ENCODE assay signal across 7 cellular contexts in genomic region chr19:12921083-12921482, GRCh38. TPM values are rescaled to one million over a fixed set of nuclear protein-coding genes. Genes with fewer than 3 reads are reported as not detected.
A peak's percentile ranks its signal among the peaks of the same experiment; 100 is the strongest.
DNase-seq lines count a peak whose midpoint lies in the region; ATAC-seq lines count a peak whose summit lies in the region.
"Not testable (repeated sequence)": the region's sequence is repeated elsewhere in the genome, so short reads cannot be mapped to it uniquely, and the experiment has no call there.

No MANE protein-coding gene starts in this region.

- H3K36me3 Mint-ChIP-seq in CD4-positive, alpha-beta memory T cell = peaks cover 16 to 35% of the 10 kb centered on the region in 2 donors
- not testable (repeated sequence) for H3K36me3 Mint-ChIP-seq in T-helper 17 cell (ENCODE audit: low read depth)
- peaks cover 36% of the 10 kb centered on the region for H3K36me3 Mint-ChIP-seq in activated CD4-positive, alpha-beta memory T cell treated with anti-CD3 and anti-CD28 coated beads, Interleukin-2, amount 10 ng/mL, durations not matched to agents 7 days and 5 days (ENCODE audit: low read depth)
- peaks cover 0 to 41% of the 10 kb centered on the region in 2 donors for H3K36me3 Mint-ChIP-seq in activated naive CD4-positive, alpha-beta T cell treated with anti-CD3 and anti-CD28 coated beads, Interleukin-2, amount 50 U/mL, for 72 hours

- CTCF ChIA-PET in CD4-positive, alpha-beta memory T cell (lab: Charles Lee; ENCODE audit: partially characterized antibody) = interaction anchor here (2.0 kb wide), 1 partner anchor 36 kb away, joined by 9 read pairs; no protein-coding TSS in a partner anchor
- CTCF ChIA-PET in activated CD4-positive, alpha-beta memory T cell treated with anti-CD3 and anti-CD28 coated beads, Interleukin-2, amount 10 ng/mL, durations not matched to agents 7 days and 5 days (lab: Charles Lee) = interaction anchor here (1.4 kb wide), 1 partner anchor 44 kb away, joined by 4 read pairs; no protein-coding TSS in a partner anchor

- not testable (repeated sequence) for H3K9ac ChIP-seq in trophoblast cell (ENCODE audit: low read length)

- not testable (repeated sequence) for H4K8ac ChIP-seq in trophoblast cell (ENCODE audit: low read depth, low read length)

- H3K27me3 ChIP-seq in CD4-positive, alpha-beta memory T cell (ENCODE audit: insufficient read depth, low read length); trophoblast cell (ENCODE audit: insufficient read depth, low read length): not testable (repeated sequence)

- not testable (repeated sequence) for H3K4me2 ChIP-seq in trophoblast cell (ENCODE audit: low read length)

- not testable (repeated sequence) for DNase-seq in CD4-positive, alpha-beta memory T cell; T-helper 17 cell; activated CD4-positive, alpha-beta memory T cell treated with anti-CD3 and anti-CD28 coated beads, Interleukin-2, amount 10 ng/mL, durations not matched to agents 7 days and 5 days; activated naive CD4-positive, alpha-beta T cell treated with anti-CD3 and anti-CD28 coated beads, Interleukin-2, amount 50 U/mL, for 72 hours (ENCODE audit: low spot score in 2 of 2); left colon; trophoblast cell

- not testable (repeated sequence) for H3K9me3 ChIP-seq in CD4-positive, alpha-beta memory T cell (ENCODE audit: control insufficient read depth in 1 of 2, low read length in 2 of 2); KOPT-K1 (ENCODE audit: insufficient read depth, low read length, poor library complexity, severe bottlenecking); T-helper 17 cell (ENCODE audit: control insufficient read depth, low read length, poor library complexity, severe bottlenecking); trophoblast cell (ENCODE audit: insufficient read depth, low read depth, low read length)

- peak overlapping the region in 1 of 8 donors; percentile 34 for H3K4me3 Mint-ChIP-seq in CD4-positive, alpha-beta memory T cell
- H3K4me3 Mint-ChIP-seq in T-helper 17 cell; activated CD4-positive, alpha-beta memory T cell treated with anti-CD3 and anti-CD28 coated beads, Interleukin-2, amount 10 ng/mL, durations not matched to agents 7 days and 5 days: not testable (repeated sequence)

- not testable (repeated sequence) for H2BK120ac ChIP-seq in trophoblast cell (ENCODE audit: insufficient read depth, low read length, poor library complexity)

- H3K4me1 Mint-ChIP-seq in CD4-positive, alpha-beta memory T cell = peaks cover 4 to 18% (median 10%) of the 10 kb centered on the region in 4 donors
- peaks cover 14% of the 10 kb centered on the region for H3K4me1 Mint-ChIP-seq in T-helper 17 cell
- H3K4me1 Mint-ChIP-seq in activated CD4-positive, alpha-beta memory T cell treated with anti-CD3 and anti-CD28 coated beads, Interleukin-2, amount 10 ng/mL, durations not matched to agents 7 days and 5 days = peaks cover 24% of the 10 kb centered on the region

- not testable (repeated sequence) for H2AFZ ChIP-seq in trophoblast cell (ENCODE audit: insufficient read depth, low read length, poor library complexity)

- peaks cover 26% of the 10 kb centered on the region for H3K36me3 ChIP-seq in CD4-positive, alpha-beta memory T cell (ENCODE audit: insufficient read depth, low read length)
- H3K36me3 ChIP-seq in KOPT-K1 (ENCODE audit: insufficient read depth, low read length) (peaks cover 42% of the 10 kb centered on the region), trophoblast cell (ENCODE audit: control insufficient read depth in 1 of 2, insufficient read depth in 2 of 2, low read length in 2 of 2) (peaks cover 32 to 33% of the 10 kb centered on the region in 2 experiments)

- peak overlapping the region in 5 of 7 donors; percentile 20 to 93 (median 80) for H3K27ac Mint-ChIP-seq in CD4-positive, alpha-beta memory T cell
- H3K27ac Mint-ChIP-seq in T-helper 17 cell = peak overlapping the region; percentile 90
- peak overlapping the region; percentile 30 for H3K27ac Mint-ChIP-seq in activated CD4-positive, alpha-beta memory T cell treated with anti-CD3 and anti-CD28 coated beads, Interleukin-2, amount 10 ng/mL, durations not matched to agents 7 days and 5 days
- peak overlapping the region; percentile 44 to 92 for H3K27ac Mint-ChIP-seq in activated naive CD4-positive, alpha-beta T cell treated with anti-CD3 and anti-CD28 coated beads, Interleukin-2, amount 50 U/mL, for 72 hours

- H4K12ac ChIP-seq in trophoblast cell (ENCODE audit: low read depth, low read length) = not testable (repeated sequence)

- WGBS in trophoblast cell (ENCODE audit: extremely low coverage, insufficient coverage, insufficient read length) = no CpG with 5 or more reads among the region's 3 CpGs

- intact Hi-C loops in CD4-positive, alpha-beta memory T cell (cut with micrococcal nuclease); left colon (cut with DNase I, micrococcal nuclease): not testable (repeated sequence)

- not testable (repeated sequence) for H2BK12ac ChIP-seq in trophoblast cell (ENCODE audit: low read length)

- H3K79me2 ChIP-seq in trophoblast cell (ENCODE audit: control insufficient read depth, insufficient read depth, low read length, poor library complexity) = not testable (repeated sequence)

- not testable (repeated sequence) for H3K9me3 Mint-ChIP-seq in CD4-positive, alpha-beta memory T cell; activated CD4-positive, alpha-beta memory T cell treated with anti-CD3 and anti-CD28 coated beads, Interleukin-2, amount 10 ng/mL, durations not matched to agents 7 days and 5 days; activated naive CD4-positive, alpha-beta T cell treated with anti-CD3 and anti-CD28 coated beads, Interleukin-2, amount 50 U/mL, for 72 hours

- not testable (repeated sequence) for ATAC-seq in T-helper 17 cell; activated naive CD4-positive, alpha-beta T cell treated with anti-CD3 and anti-CD28 coated beads, Interleukin-2, amount 50 U/mL, for 72 hours
- peak; percentile 1 for ATAC-seq in left colon

- H3K4me1 ChIP-seq in CD4-positive, alpha-beta memory T cell (ENCODE audit: insufficient read depth, low read length) = peaks cover 10% of the 10 kb centered on the region
- not testable (repeated sequence) for H3K4me1 ChIP-seq in trophoblast cell (ENCODE audit: control insufficient read depth in 1 of 2, insufficient read depth in 2 of 2, low read length in 2 of 2)

- not testable (repeated sequence) for H3K14ac ChIP-seq in trophoblast cell (ENCODE audit: low read length)

- not testable (repeated sequence) for H3K79me1 ChIP-seq in trophoblast cell (ENCODE audit: low read length)

- H3K18ac ChIP-seq in trophoblast cell (ENCODE audit: low read length) = not testable (repeated sequence)

- H3K4me3 ChIP-seq in CD4-positive, alpha-beta memory T cell (ENCODE audit: low read length in 2 of 2); trophoblast cell (ENCODE audit: low read depth, low read length): not testable (repeated sequence)

- not testable (repeated sequence) for H4K91ac ChIP-seq in trophoblast cell (ENCODE audit: low read depth, low read length)

- H2AK5ac ChIP-seq in trophoblast cell (ENCODE audit: low read length) = not testable (repeated sequence)

- not testable (repeated sequence) for H3K27me3 Mint-ChIP-seq in CD4-positive, alpha-beta memory T cell; T-helper 17 cell; activated CD4-positive, alpha-beta memory T cell treated with anti-CD3 and anti-CD28 coated beads, Interleukin-2, amount 10 ng/mL, durations not matched to agents 7 days and 5 days

- not testable (repeated sequence) for H3K27ac ChIP-seq in CD4-positive, alpha-beta memory T cell (ENCODE audit: low read depth, low read length)
- H3K27ac ChIP-seq in KOPT-K1 (ENCODE audit: low read depth, low read length, poor library complexity, severe bottlenecking) = peak overlapping the region; percentile 21
- H3K27ac ChIP-seq in trophoblast cell (ENCODE audit: low read depth, low read length) = peak overlapping the region; percentile 32

- POLR2A ChIA-PET in CD4-positive, alpha-beta memory T cell (lab: Charles Lee; ENCODE audit: partially characterized antibody) = interaction anchor here (0.6 to 3.4 kb wide), 4 partner anchors 12 to 224 kb away, joined by 3 to 23 read pairs (median 3); partner anchors contain the start of gene FARSA
- POLR2A ChIA-PET in activated CD4-positive, alpha-beta memory T cell treated with anti-CD3 and anti-CD28 coated beads, Interleukin-2, amount 10 ng/mL, durations not matched to agents 7 days and 5 days (lab: Charles Lee) = interaction anchor here (1.6 to 2.8 kb wide), 4 partner anchors 12 to 36 kb away, joined by 3 to 15 read pairs (median 10); partner anchors contain the start of genes FARSA and GCDH

- not testable (repeated sequence) for H3K23ac ChIP-seq in trophoblast cell (ENCODE audit: low read length)

- H2BK5ac ChIP-seq in trophoblast cell (ENCODE audit: low read depth, low read length, poor library complexity) = not testable (repeated sequence)

- not testable (repeated sequence) for H3K4ac ChIP-seq in trophoblast cell (ENCODE audit: low read depth, low read length)

RNA-seq across cellular contexts. Expression of gene SYCE2, which starts 2.0 kb away (rescaled TPM):
- under 1 TPM in 1 of 2 experiments, not detected in 1; 0.79 TPM for total RNA-seq in CD4-positive, alpha-beta memory T cell
- not detected for polyA plus RNA-seq in CD4-positive, alpha-beta memory T cell
- under 1 TPM; 0.52 to 0.86 TPM for total RNA-seq in T-helper 17 cell
- total RNA-seq in activated CD4-positive, alpha-beta memory T cell treated with anti-CD3 and anti-CD28 coated beads, Interleukin-2, amount 10 ng/mL, durations not matched to agents 7 days and 5 days = 1 to 10 TPM; 3.9 to 4.9 TPM
- total RNA-seq in activated naive CD4-positive, alpha-beta T cell treated with anti-CD3 and anti-CD28 coated beads, Interleukin-2, amount 50 U/mL, for 72 hours = 1 to 10 TPM; 2.2 to 4.8 TPM
- not detected for total RNA-seq in left colon
- 0.58 and 0.97 TPM in 2 replicates for polyA plus RNA-seq in trophoblast cell (2013)

RNA-seq across cellular contexts. Expression of gene FARSA, which starts 12.4 kb away (rescaled TPM):
- 10 to 100 TPM; 53.8 to 59.1 TPM for total RNA-seq in CD4-positive, alpha-beta memory T cell
- polyA plus RNA-seq in CD4-positive, alpha-beta memory T cell = 10 to 100 TPM; 63.2 to 68.1 TPM
- 10 to 100 TPM; 23.2 to 28.3 TPM for total RNA-seq in T-helper 17 cell
- total RNA-seq in activated CD4-positive, alpha-beta memory T cell treated with anti-CD3 and anti-CD28 coated beads, Interleukin-2, amount 10 ng/mL, durations not matched to agents 7 days and 5 days = 10 to 100 TPM; 72.4 to 74.9 TPM
- total RNA-seq in activated naive CD4-positive, alpha-beta T cell treated with anti-CD3 and anti-CD28 coated beads, Interleukin-2, amount 50 U/mL, for 72 hours = 100 to 1,000 TPM in 1 of 2 donors, 10 to 100 TPM in 1; 89.2 to 116 TPM
- 10 to 100 TPM; 42.4 to 61.2 TPM for total RNA-seq in left colon
- 47.3 and 49.0 TPM in 2 replicates for polyA plus RNA-seq in trophoblast cell (2013)

RNA-seq across cellular contexts. Expression of gene CALR, which starts 17.3 kb away (rescaled TPM):
- 100 to 1,000 TPM; 484 to 499 TPM for total RNA-seq in CD4-positive, alpha-beta memory T cell
- polyA plus RNA-seq in CD4-positive, alpha-beta memory T cell = 100 to 1,000 TPM in 1 of 2 donors, 10 to 100 TPM in 1; 87.5 to 151 TPM
- total RNA-seq in T-helper 17 cell (100 to 1,000 TPM; 418 to 472 TPM), left colon (100 to 1,000 TPM; 550 to 739 TPM)
- 100 to 1,000 TPM; 640 to 660 TPM for total RNA-seq in activated CD4-positive, alpha-beta memory T cell treated with anti-CD3 and anti-CD28 coated beads, Interleukin-2, amount 10 ng/mL, durations not matched to agents 7 days and 5 days
- total RNA-seq in activated naive CD4-positive, alpha-beta T cell treated with anti-CD3 and anti-CD28 coated beads, Interleukin-2, amount 50 U/mL, for 72 hours = 100 to 1,000 TPM; 505 to 624 TPM
- polyA plus RNA-seq in trophoblast cell (2013) = 2,017 and 2,072 TPM in 2 replicates

RNA-seq across cellular contexts. Expression of gene RAD23A, which starts 24.6 kb away (rescaled TPM):
- 10 to 100 TPM; 88.6 to 98.4 TPM for total RNA-seq in CD4-positive, alpha-beta memory T cell
- polyA plus RNA-seq in CD4-positive, alpha-beta memory T cell = 100 to 1,000 TPM in 1 of 2 donors, 10 to 100 TPM in 1; 77.0 to 105 TPM
- 10 to 100 TPM; 74.1 to 82.1 TPM for total RNA-seq in T-helper 17 cell
- total RNA-seq in activated CD4-positive, alpha-beta memory T cell treated with anti-CD3 and anti-CD28 coated beads, Interleukin-2, amount 10 ng/mL, durations not matched to agents 7 days and 5 days = 100 to 1,000 TPM; 119 to 123 TPM
- total RNA-seq in activated naive CD4-positive, alpha-beta T cell treated with anti-CD3 and anti-CD28 coated beads, Interleukin-2, amount 50 U/mL, for 72 hours = 100 to 1,000 TPM; 146 to 207 TPM
- 10 to 100 TPM; 70.9 to 80.3 TPM for total RNA-seq in left colon
- polyA plus RNA-seq in trophoblast cell (2013) = 91.0 and 92.1 TPM in 2 replicates

RNA-seq across cellular contexts. Expression of gene GCDH, which starts 30.1 kb away (rescaled TPM):
- total RNA-seq in CD4-positive, alpha-beta memory T cell = 10 to 100 TPM; 63.9 to 66.1 TPM
- polyA plus RNA-seq in CD4-positive, alpha-beta memory T cell = 10 to 100 TPM; 16.5 to 27.4 TPM
- 10 to 100 TPM; 34.0 to 36.2 TPM for total RNA-seq in T-helper 17 cell
- total RNA-seq in activated CD4-positive, alpha-beta memory T cell treated with anti-CD3 and anti-CD28 coated beads, Interleukin-2, amount 10 ng/mL, durations not matched to agents 7 days and 5 days = 10 to 100 TPM; 23.3 to 25.1 TPM
- total RNA-seq in activated naive CD4-positive, alpha-beta T cell treated with anti-CD3 and anti-CD28 coated beads, Interleukin-2, amount 50 U/mL, for 72 hours = 10 to 100 TPM; 41.8 to 48.9 TPM
- 10 to 100 TPM; 20.8 to 22.8 TPM for total RNA-seq in left colon
- 11.2 and 11.7 TPM in 2 replicates for polyA plus RNA-seq in trophoblast cell (2013)

Comparison
In these comparisons a context has a peak if more than half of its experiments do, and no peak if none do; other contexts are left out.
1. H3K27ac Mint-ChIP-seq: peak in every context shown above with its lines; median percentile 90 in T-helper 17 cell; 80 in CD4-positive, alpha-beta memory T cell; 68 in activated naive CD4-positive, alpha-beta T cell treated with anti-CD3 and anti-CD28 coated beads, Interleukin-2, amount 50 U/mL, for 72 hours; 30 in activated CD4-positive, alpha-beta memory T cell treated with anti-CD3 and anti-CD28 coated beads, Interleukin-2, amount 10 ng/mL, durations not matched to agents 7 days and 5 days.